In genomic region chrX:34654939-34655338, GRCh38 we compare ENCODE assay signal across 12 cellular contexts. TPM values are rescaled to one million over a fixed set of nuclear protein-coding genes. Genes with fewer than 3 reads are reported as not detected.
DNase-seq lines count a peak whose midpoint lies in the region; ATAC-seq, FAIRE-seq and TF ChIP-seq lines count a peak whose summit lies in the region.
"Had no signal": no experiment of that assay in that cellular context is flagged by ENCODE, and none has a peak within 500 bp of the region (broad histone marks: within the 10 kb centered on the region; RNA-seq: fewer than 3 reads in every experiment).

No MANE protein-coding gene starts in this region.

- peak overlapping the region; percentile 60 for H2AFZ ChIP-seq in smooth muscle cell (ENCODE audit: low read depth)

- H3K4me1 ChIP-seq in HAP-1 = peaks cover 6% of the 10 kb centered on the region; the same call in 1 of the 2 replicates
- peaks cover 21% of the 10 kb centered on the region for H3K4me1 ChIP-seq in smooth muscle cell (ENCODE audit: low read depth)
- H3K4me1 ChIP-seq: testis had no signal

- DNase-seq in HAP-1 (ENCODE audit: low spot score in 2 of 2) (peak in 1 of 2 experiments; percentile 36), caudate nucleus (lab: John Stamatoyannopoulos, UW) (no peak), kidney tubule cell (ENCODE audit: low spot score) (peak; percentile 8), smooth muscle cell (lab: John Stamatoyannopoulos, UW; ENCODE audit: unreplicated experiment) (no peak), GM19239 (ENCODE audit: insufficient read length, low spot score) (no peak)
- DNase-seq: DND-41, islet precursor cell, testis had no signal

- H3F3A ChIP-seq in smooth muscle cell (ENCODE audit: low read depth) = no peaks in the 10 kb centered on the region

- in situ Hi-C loops in HAP-1 (cut with MboI; ENCODE audit: low sequenced_read_pairs) = no loop called here

- peak overlapping the region; percentile 94 for H3K4me2 ChIP-seq in smooth muscle cell

- WGBS in smooth muscle cell (ENCODE audit: low lambda C conversion rate) = 11% methylated on average over 6 of the region's 6 CpGs

- TF ChIP-seq CTCF in smooth muscle cell (IDR thresholded peaks at IDR 0.05; ENCODE audit: borderline replicate concordance, insufficient read depth, poor library complexity, severe bottlenecking) = no peak

- H3K27ac ChIP-seq in caudate nucleus (ENCODE audit: low read depth, low read length) (peak overlapping the region; percentile 80), smooth muscle cell (ENCODE audit: low read depth) (peak overlapping the region; percentile 45)

- H3K9ac ChIP-seq in smooth muscle cell (ENCODE audit: low read depth) = peak overlapping the region; percentile 59

- no peak for FAIRE-seq in GM19239 (lab: Jason Lieb, UNC)

- ATAC-seq in GM18861 (IDR thresholded peaks at IDR 0.05; ENCODE audit: unreplicated experiment) = no peak
- no peak for ATAC-seq in HG02870 (IDR thresholded peaks at IDR 0.05; ENCODE audit: unreplicated experiment)
- ATAC-seq in GM21423 (IDR thresholded peaks at IDR 0.05; ENCODE audit: unreplicated experiment) = no peak
- ATAC-seq: SK-N-SH treated with all-trans-retinoic acid at 6 μM for 48 hours had no signal

- H3K27me3 ChIP-seq in HAP-1 (ENCODE audit: low read depth) = no peaks in the 10 kb centered on the region
- peaks cover 10% of the 10 kb centered on the region for H3K27me3 ChIP-seq in smooth muscle cell (ENCODE audit: low read depth)
- H3K27me3 ChIP-seq: testis had no signal

- H4K20me1 ChIP-seq in smooth muscle cell (ENCODE audit: low read depth) = no peaks in the 10 kb centered on the region

- H3K4me3 ChIP-seq in HAP-1 = peak overlapping the region; percentile 46
- H3K4me3 ChIP-seq in smooth muscle cell = peak overlapping the region; percentile 76

- H3K79me2 ChIP-seq in smooth muscle cell (ENCODE audit: low read depth) = peaks cover 33% of the 10 kb centered on the region

- no peaks in the 10 kb centered on the region for H3K9me3 ChIP-seq in HAP-1
- H3K9me3 ChIP-seq in smooth muscle cell (replicated peaks; ENCODE audit: low read depth) = no peaks in the 10 kb centered on the region
- H3K9me3 ChIP-seq: testis had no signal

- no peaks in the 10 kb centered on the region for H3K36me3 ChIP-seq in HAP-1 (replicated peaks)
- no peaks in the 10 kb centered on the region for H3K36me3 ChIP-seq in smooth muscle cell (ENCODE audit: low read depth)

RNA-seq across cellular contexts. Expression of gene TMEM47, which starts 2.1 kb away (rescaled TPM):
- 36.8 and 47.9 TPM in 2 replicates for total RNA-seq in smooth muscle cell
- polyA plus RNA-seq in smooth muscle cell = 19.5 and 21.9 TPM in 2 replicates
